24 cellular contexts compared by ENCODE assay signal in the genomic region with DNA sequence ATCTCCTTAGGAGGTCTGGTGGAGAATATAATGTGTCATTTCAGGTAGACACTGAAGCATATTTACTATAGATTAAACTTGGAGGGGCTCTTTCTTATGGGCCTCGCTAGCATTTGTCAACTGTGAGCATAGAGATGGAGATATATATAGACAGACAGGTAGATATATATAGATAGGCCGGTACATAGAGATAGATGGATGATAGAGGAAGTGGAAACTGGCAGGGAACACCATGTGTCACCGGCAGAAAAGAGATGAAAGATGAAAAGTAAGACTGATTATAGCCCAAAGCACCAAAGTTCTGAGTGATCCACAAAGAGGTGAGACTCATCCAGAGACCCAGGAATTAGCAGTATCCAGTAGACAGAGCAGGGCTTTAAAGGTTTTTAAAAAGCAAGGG.
"Had no signal": no experiment of that assay in that cellular context is flagged by ENCODE, and none has a peak within 500 bp of the region (broad histone marks: within the 10 kb centered on the region; RNA-seq: fewer than 3 reads in every experiment).

No MANE protein-coding gene starts in this region.

- H3K9me3 ChIP-seq: adrenal gland, body of pancreas had no signal

- H3K27me3 ChIP-seq: adrenal gland, body of pancreas had no signal

- DNase-seq: activated CD4-positive, alpha-beta memory T cell treated with anti-CD3 and anti-CD28 coated beads for 36 hours; activated CD4-positive, alpha-beta T cell treated with anti-CD3 and anti-CD28 coated beads for 36 hours; activated CD4-positive, alpha-beta T cell treated with anti-CD3 and anti-CD28 coated beads, Interleukin-2, amount 10 ng/mL, durations not matched to agents 24 days and 14 days; activated CD4-positive, CD25-positive, alpha-beta regulatory T cell; activated CD4-positive, CD25-positive, alpha-beta regulatory T cell treated with anti-CD3 and anti-CD28 coated beads, Interleukin-2, amount 50 U/mL, for 72 hours; activated effector memory CD4-positive, alpha-beta T cell treated with anti-CD3 and anti-CD28 coated beads, Interleukin-2, amount 50 U/mL, for 16 hours; activated naive CD4-positive, alpha-beta T cell treated with anti-CD3 and anti-CD28 coated beads for 36 hours; activated naive CD8-positive, alpha-beta T cell treated with anti-CD3 and anti-CD28 coated beads for 36 hours; activated naive CD8-positive, alpha-beta T cell treated with anti-CD3 and anti-CD28 coated beads, Interleukin-2, amount 50 U/mL, for 24 hours; activated T-cell treated with anti-CD3 and anti-CD28 coated beads, Interleukin-2, amount 50 U/mL, for 4 hours; adrenal gland; amygdala; aorta; body of pancreas; caudate nucleus; cortex of kidney; effector CD8-positive, alpha-beta T cell; foreskin fibroblast; head of caudate nucleus; T-helper 2 cell had no signal

- H3K4me1 ChIP-seq: adrenal gland had no signal

- H3K4me3 ChIP-seq: adrenal gland, body of pancreas had no signal

- H3K36me3 ChIP-seq: adrenal gland had no signal

- FAIRE-seq: colon, endometrium, frontal cortex had no signal

- H3K27ac ChIP-seq: adrenal gland, body of pancreas, epithelial cell of prostate had no signal

- ATAC-seq: activated CD4-positive, alpha-beta T cell treated with anti-CD3 and anti-CD28 coated beads for 36 hours; activated naive CD8-positive, alpha-beta T cell treated with anti-CD3 and anti-CD28 coated beads, Interleukin-2, amount 50 U/mL, for 24 hours; activated T-cell treated with anti-CD3 and anti-CD28 coated beads, Interleukin-2, amount 50 U/mL, for 4 hours; body of pancreas had no signal
